7 cellular contexts compared by ENCODE assay signal in genomic region chr10:104329754-104330153, GRCh38. TPM values are rescaled to one million over a fixed set of nuclear protein-coding genes. Genes with fewer than 3 reads are reported as not detected.
DNase-seq lines count a peak whose midpoint lies in the region; ATAC-seq and TF ChIP-seq lines count a peak whose summit lies in the region.

No MANE protein-coding gene starts in this region.

- no peaks in the 10 kb centered on the region for H3K9me3 ChIP-seq in stomach

- intact Hi-C loops in activated T-helper 2 cell treated with anti-CD3 and anti-CD28 coated beads, Interferon-gamma antibody, Interleukin-2, Interleukin-4, amounts not matched to agents 10 μg/mL and 5 μg/mL and 100 μg/mL, durations not matched to agents 14 hours and 24 hours and 36 hours (cut with micrococcal nuclease) = loop anchor here (1.0 to 2.0 kb wide), 4 partner anchors 9 to 60 kb away; partner anchors contain the start of genes GSTO2 and ITPRIP
- intact Hi-C loops in stomach (cut with DNase I; ENCODE audit: low total_unique reads) = no loop called here

- H3K4me1 Mint-ChIP-seq in activated T-helper 2 cell treated with anti-CD3 and anti-CD28 coated beads, Interferon-gamma antibody, Interleukin-2, Interleukin-4, amounts not matched to agents 10 μg/mL and 5 μg/mL and 100 μg/mL, durations not matched to agents 14 hours and 24 hours and 36 hours (ENCODE audit: low read depth) = peaks cover 87% of the 10 kb centered on the region

- H3K4me3 Mint-ChIP-seq in activated T-helper 2 cell treated with anti-CD3 and anti-CD28 coated beads, Interferon-gamma antibody, Interleukin-2, Interleukin-4, amounts not matched to agents 10 μg/mL and 5 μg/mL and 100 μg/mL, durations not matched to agents 14 hours and 24 hours and 36 hours (ENCODE audit: low read depth) = peak overlapping the region; percentile 68

- H3K27me3 ChIP-seq in stomach = no peaks in the 10 kb centered on the region

- H3K36me3 ChIP-seq in stomach = peaks cover 0 to 8% (median 4%) of the 10 kb centered on the region in 4 donors

- H3K27ac Mint-ChIP-seq in activated T-helper 2 cell treated with anti-CD3 and anti-CD28 coated beads, Interferon-gamma antibody, Interleukin-2, Interleukin-4, amounts not matched to agents 10 μg/mL and 5 μg/mL and 100 μg/mL, durations not matched to agents 14 hours and 24 hours and 36 hours = peak overlapping the region; percentile 90

- no peak for TF ChIP-seq POLR2A in stomach (IDR thresholded peaks at IDR 0.05)

- peaks cover 81 to 100% (median 91%) of the 10 kb centered on the region in 4 donors for H3K4me1 ChIP-seq in stomach

- ATAC-seq in HG03439 (IDR thresholded peaks at IDR 0.05; ENCODE audit: unreplicated experiment) (peak; percentile 2), GM18907 (IDR thresholded peaks at IDR 0.05; ENCODE audit: unreplicated experiment) (no peak), HG03521 (IDR thresholded peaks at IDR 0.05; ENCODE audit: unreplicated experiment) (no peak), GM19351 (IDR thresholded peaks at IDR 0.05; ENCODE audit: unreplicated experiment) (no peak)

- no peak for TF ChIP-seq EP300 in stomach (IDR thresholded peaks at IDR 0.05)

- peak overlapping the region in 1 of 4 donors; percentile 21 for H3K4me3 ChIP-seq in stomach

- no peaks in the 10 kb centered on the region for H3K27me3 Mint-ChIP-seq in activated T-helper 2 cell treated with anti-CD3 and anti-CD28 coated beads, Interferon-gamma antibody, Interleukin-2, Interleukin-4, amounts not matched to agents 10 μg/mL and 5 μg/mL and 100 μg/mL, durations not matched to agents 14 hours and 24 hours and 36 hours (ENCODE audit: low read depth)

- WGBS in stomach, 5 donors = 67 to 77% (median 69%) methylated on average over 3 of the region's 3 CpGs

- no peak for TF ChIP-seq CTCF in stomach (IDR thresholded peaks at IDR 0.05)

- DNase-seq in activated T-helper 2 cell treated with anti-CD3 and anti-CD28 coated beads, Interferon-gamma antibody, Interleukin-2, Interleukin-4, amounts not matched to agents 10 μg/mL and 5 μg/mL and 100 μg/mL, durations not matched to agents 14 hours and 24 hours and 36 hours (ENCODE audit: low spot score) = no peak
- DNase-seq in hepatic stellate cell (ENCODE audit: low spot score) (peak; percentile 71), stomach (no peak)

- H3K9me3 Mint-ChIP-seq in activated T-helper 2 cell treated with anti-CD3 and anti-CD28 coated beads, Interferon-gamma antibody, Interleukin-2, Interleukin-4, amounts not matched to agents 10 μg/mL and 5 μg/mL and 100 μg/mL, durations not matched to agents 14 hours and 24 hours and 36 hours = no peaks in the 10 kb centered on the region

- H3K36me3 Mint-ChIP-seq in activated T-helper 2 cell treated with anti-CD3 and anti-CD28 coated beads, Interferon-gamma antibody, Interleukin-2, Interleukin-4, amounts not matched to agents 10 μg/mL and 5 μg/mL and 100 μg/mL, durations not matched to agents 14 hours and 24 hours and 36 hours (ENCODE audit: low read depth) = peaks cover 42% of the 10 kb centered on the region

- peak overlapping the region; percentile 64 to 84 (median 77) for H3K27ac ChIP-seq in stomach

RNA-seq across cellular contexts. Expression of gene ITPRIP, which starts 8.5 kb away (rescaled TPM):
- 17.1 and 18.8 TPM in 2 replicates for total RNA-seq in activated T-helper 2 cell treated with anti-CD3 and anti-CD28 coated beads, Interferon-gamma antibody, Interleukin-2, Interleukin-4, amounts not matched to agents 10 μg/mL and 5 μg/mL and 100 μg/mL, durations not matched to agents 14 hours and 24 hours and 36 hours
- total RNA-seq in stomach = 10 to 100 TPM in 2 of 5 donors, 1 to 10 TPM in 3; 1.7 to 13.5 (median 9.2) TPM
- polyA plus RNA-seq in stomach = 10 to 100 TPM in 1 of 3 donors, 1 to 10 TPM in 2; 2.9 to 12.3 (median 4.6) TPM

RNA-seq across cellular contexts. Expression of gene CFAP58, which starts 23.9 kb away (rescaled TPM):
- 0.57 and 1.1 TPM in 2 replicates for total RNA-seq in activated T-helper 2 cell treated with anti-CD3 and anti-CD28 coated beads, Interferon-gamma antibody, Interleukin-2, Interleukin-4, amounts not matched to agents 10 μg/mL and 5 μg/mL and 100 μg/mL, durations not matched to agents 14 hours and 24 hours and 36 hours
- under 1 TPM in 2 of 5 donors, not detected in 3; 0.18 to 0.58 TPM for total RNA-seq in stomach
- under 1 TPM; 0.12 to 0.31 (median 0.20) TPM for polyA plus RNA-seq in stomach
